Comparison of ENCODE assay signal across 9 cellular contexts in genomic region chr2:85396531-85397470, GRCh38. TPM values are rescaled to one million over a fixed set of nuclear protein-coding genes. Genes with fewer than 3 reads are reported as not detected.
DNase-seq lines count a peak whose midpoint lies in the region; ATAC-seq and TF ChIP-seq lines count a peak whose summit lies in the region.
"Had no signal": no experiment of that assay in that cellular context is flagged by ENCODE, and none has a peak within 500 bp of the region (broad histone marks: within the 10 kb centered on the region; RNA-seq: fewer than 3 reads in every experiment).

No MANE protein-coding gene starts in this region.

- CTCF ChIA-PET in PC-3 (lab: Charles Lee) = no interaction called here

- H3K4me3 ChIP-seq in DND-41 (ENCODE audit: low read depth in 1 of 2, low read length in 2 of 2) (no peak overlapping the region), PC-3 (ENCODE audit: low read length) (peak overlapping the region; percentile 48), esophagus muscularis mucosa (peak overlapping the region in 3 of 4 donors; percentile 6 to 40 (median 21)), skin epidermis (peak overlapping the region in 1 of 7 experiments; percentile 21)

- H3K27ac ChIP-seq in DND-41 (ENCODE audit: low read length) (peak overlapping the region; percentile 11; the same call in 1 of the 2 replicates), PC-3 (ENCODE audit: low read length) (peak overlapping the region; percentile 46), esophagus muscularis mucosa (replicated peaks in 1 of 4) (peak overlapping the region; percentile 58 to 70 (median 67)), skin epidermis (peak overlapping the region in 19 of 21 experiments; percentile 7 to 85 (median 60))

- in situ Hi-C loops in GM13977 (cut with MboI; ENCODE audit: low pct_unique_long_range_greater_than_20kb, low sequenced_read_pairs, unreplicated experiment) = no loop called here

- H3K4me1 ChIP-seq in DND-41 (ENCODE audit: insufficient read depth, low read length) (no peaks in the 10 kb centered on the region), PC-3 (ENCODE audit: insufficient read depth, low read length) (peaks cover 19% of the 10 kb centered on the region), esophagus muscularis mucosa (peaks cover 0 to 26% (median 23%) of the 10 kb centered on the region in 4 donors)

- H3K27me3 ChIP-seq in DND-41 (ENCODE audit: insufficient read depth, low read length, poor library complexity) = no peaks in the 10 kb centered on the region
- no peaks in the 10 kb centered on the region for H3K27me3 ChIP-seq in PC-3 (ENCODE audit: low read length)
- H3K27me3 ChIP-seq in esophagus muscularis mucosa = no peaks in the 10 kb centered on the region

- TF ChIP-seq CTCF in DND-41 (IDR thresholded peaks at IDR 0.05; ENCODE audit: borderline replicate concordance, extremely low read depth, low read length, poor library complexity, severe bottlenecking) (no peak), PC-3 (conservative IDR thresholded peaks at IDR 0.05; ENCODE audit: low read depth, low read length) (no peak), esophagus muscularis mucosa (IDR thresholded peaks at IDR 0.05) (no peak), GM13977 (IDR thresholded peaks at IDR 0.05; ENCODE audit: extremely low read depth, insufficient read depth, missing control alignments) (no peak)

- TF ChIP-seq POLR2A in esophagus muscularis mucosa (IDR thresholded peaks at IDR 0.05; ENCODE audit: low read depth) = no peak

- TF ChIP-seq EP300 in esophagus muscularis mucosa (IDR thresholded peaks at IDR 0.05) = no peak

- POLR2A ChIA-PET in PC-3 (lab: Charles Lee; ENCODE audit: unreplicated experiment) = interaction anchor here (0.6 kb wide), 1 partner anchor 180 kb away, joined by 4 read pairs; no protein-coding TSS in a partner anchor

- no peaks in the 10 kb centered on the region for H4K20me1 ChIP-seq in DND-41 (ENCODE audit: insufficient read depth, low read length)
- H4K20me1 ChIP-seq in PC-3 (ENCODE audit: low read length) = no peaks in the 10 kb centered on the region

- H3K9me2 ChIP-seq in PC-3 (replicated peaks; ENCODE audit: low read length) = no peaks in the 10 kb centered on the region

- no TSS peak for BruUV-seq in PC-3 (replicated peaks; lab: Mats Ljungman, UMichigan)

- no peak for DNase-seq in DND-41
- peak; percentile 70 for DNase-seq in PC-3
- DNase-seq in esophagus muscularis mucosa (ENCODE audit: extremely low spot score) = no peak
- DNase-seq in GM13977 (ENCODE audit: low spot score) = no peak
- DNase-seq: retina had no signal

- H3K79me2 ChIP-seq in DND-41 (ENCODE audit: insufficient read depth, low read length) (peaks cover 9% of the 10 kb centered on the region), PC-3 (ENCODE audit: low read length) (no peaks in the 10 kb centered on the region)

- H2AFZ ChIP-seq in DND-41 (ENCODE audit: low read depth, low read length) = no peak overlapping the region
- no peak overlapping the region for H2AFZ ChIP-seq in PC-3 (ENCODE audit: low read length)

- no peak overlapping the region for H3K9ac ChIP-seq in DND-41 (ENCODE audit: low read depth, low read length)
- H3K9ac ChIP-seq in PC-3 (ENCODE audit: low read length) = 0 out of 2 replicates have a peak overlapping the region, but pooled peaks have one; percentile 2

- 56% methylated on average over 5 of the region's 5 CpGs for WGBS in esophagus muscularis mucosa

- H3K4me2 ChIP-seq in DND-41 (ENCODE audit: insufficient read depth, low read length) = no peak overlapping the region
- H3K4me2 ChIP-seq in PC-3 (ENCODE audit: low read length) = peak overlapping the region; percentile 83

- ATAC-seq in DND-41 (ENCODE audit: insufficient read depth, low read depth) (no peak), PC-3 (peak; percentile 40; the same call in 1 of the 2 replicates), HG03442 (IDR thresholded peaks at IDR 0.05; ENCODE audit: unreplicated experiment) (no peak), HG03095 (IDR thresholded peaks at IDR 0.05; ENCODE audit: unreplicated experiment) (no peak), HG02571 (IDR thresholded peaks at IDR 0.05; ENCODE audit: unreplicated experiment) (no peak)

- H3F3A ChIP-seq in PC-3 (ENCODE audit: low read length, unreplicated experiment) = no peaks in the 10 kb centered on the region

- intact Hi-C loops in PC-3 (cut with micrococcal nuclease) = no loop called here
- intact Hi-C loops in esophagus muscularis mucosa (cut with DNase I) = no loop called here

- H3K9me3 ChIP-seq in DND-41 (ENCODE audit: insufficient read depth, low read length, severe bottlenecking) (no peaks in the 10 kb centered on the region), PC-3 (ENCODE audit: low read length) (no peaks in the 10 kb centered on the region), esophagus muscularis mucosa (no peaks in the 10 kb centered on the region)

- peaks cover 86% of the 10 kb centered on the region for H3K36me3 ChIP-seq in DND-41 (ENCODE audit: insufficient read depth, low read length)
- peaks cover 3% of the 10 kb centered on the region; the same call in 1 of the 2 replicates for H3K36me3 ChIP-seq in PC-3 (ENCODE audit: low read depth, low read length)
- peaks cover 0 to 29% (median 5%) of the 10 kb centered on the region in 4 donors for H3K36me3 ChIP-seq in esophagus muscularis mucosa

RNA-seq across cellular contexts. Expression of gene CAPG, which starts 13.4 kb away (rescaled TPM):
- total RNA-seq in PC-3 (2014; rRNA removed) (221 and 260 TPM in 2 replicates), esophagus muscularis mucosa (10 to 100 TPM; 22.8 to 73.6 (median 30.8) TPM)

RNA-seq across cellular contexts. Expression of gene SH2D6, which starts 21.7 kb away (rescaled TPM):
- total RNA-seq in PC-3 (2014; rRNA removed) (0.12 TPM in 1 of 2 replicates, not detected in the other), esophagus muscularis mucosa (not detected)

RNA-seq across cellular contexts. Expression of gene ELMOD3, which starts 42.2 kb away (rescaled TPM):
- total RNA-seq in PC-3 (2014; rRNA removed) (16.7 and 19.0 TPM in 2 replicates), esophagus muscularis mucosa (10 to 100 TPM; 17.4 to 21.5 (median 18.3) TPM)

RNA-seq across cellular contexts. Expression of gene RETSAT, which starts 42.5 kb away (rescaled TPM):
- total RNA-seq in PC-3 (2014; rRNA removed) (39.1 and 50.8 TPM in 2 replicates), esophagus muscularis mucosa (10 to 100 TPM; 34.3 to 63.7 (median 45.7) TPM)

Comparison
In these comparisons a context has a peak if more than half of its experiments do, and no peak if none do; other contexts are left out.
1. H3K27ac ChIP-seq: peak in every context shown above with its lines; median percentile 67 in esophagus muscularis mucosa; 60 in skin epidermis; 46 in PC-3; 11 in DND-41.
2. H3K4me3 ChIP-seq: peak in PC-3 (single experiment) and esophagus muscularis mucosa (3 of 4); none in DND-41 (0 of 2).